ENCODE assay signal across 1 cellular context in the genomic region with DNA sequence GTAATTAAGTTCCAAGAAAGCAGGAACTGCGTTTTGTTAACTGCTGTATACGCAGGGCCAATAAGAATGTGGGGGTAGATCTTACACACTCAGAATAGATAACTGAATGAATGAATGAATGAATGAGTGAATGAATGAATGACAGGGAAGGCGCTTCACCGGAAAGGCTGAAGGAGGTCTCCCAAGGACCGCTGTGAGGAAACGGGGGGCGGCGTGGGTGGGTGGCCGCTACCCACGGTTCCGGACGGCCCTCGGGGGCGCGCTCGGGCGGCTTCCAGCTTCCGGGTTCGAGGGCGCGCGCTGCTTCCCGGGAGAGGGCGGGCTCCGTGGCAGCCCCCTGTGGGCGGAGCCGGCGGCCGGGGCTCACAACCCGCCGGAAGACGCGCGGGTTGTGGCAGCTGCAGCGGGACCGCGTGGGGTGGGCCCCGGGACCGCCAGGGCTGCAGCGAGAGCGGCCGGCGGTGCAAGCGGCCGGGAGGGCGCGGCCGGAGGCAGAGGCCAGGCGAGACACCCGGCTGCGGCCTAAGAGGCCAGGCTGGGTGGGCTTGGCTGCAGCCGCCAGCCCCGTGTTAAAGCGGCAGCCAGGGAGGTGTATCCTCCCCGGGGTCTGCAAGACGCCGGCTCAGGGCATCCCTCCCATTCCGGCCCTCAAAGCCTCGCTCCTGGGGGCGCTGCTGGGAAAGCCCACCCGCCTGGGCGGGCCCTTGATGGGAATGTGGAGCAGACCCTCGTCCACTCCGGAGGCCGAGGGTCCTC.
TF ChIP-seq lines count a peak whose summit lies in the region.

A gene (plus strand): TSS at position 367 of the 756 bp plus-strand sequence. CDS start 2,072 bp downstream, outside the sequence.

TF ChIP-seq in GM12878, 131 proteins besides CTCF, POLR2A, EP300 and RAD21 (continued from another document and continues in another):
- TF ChIP-seq, protein P1, sequence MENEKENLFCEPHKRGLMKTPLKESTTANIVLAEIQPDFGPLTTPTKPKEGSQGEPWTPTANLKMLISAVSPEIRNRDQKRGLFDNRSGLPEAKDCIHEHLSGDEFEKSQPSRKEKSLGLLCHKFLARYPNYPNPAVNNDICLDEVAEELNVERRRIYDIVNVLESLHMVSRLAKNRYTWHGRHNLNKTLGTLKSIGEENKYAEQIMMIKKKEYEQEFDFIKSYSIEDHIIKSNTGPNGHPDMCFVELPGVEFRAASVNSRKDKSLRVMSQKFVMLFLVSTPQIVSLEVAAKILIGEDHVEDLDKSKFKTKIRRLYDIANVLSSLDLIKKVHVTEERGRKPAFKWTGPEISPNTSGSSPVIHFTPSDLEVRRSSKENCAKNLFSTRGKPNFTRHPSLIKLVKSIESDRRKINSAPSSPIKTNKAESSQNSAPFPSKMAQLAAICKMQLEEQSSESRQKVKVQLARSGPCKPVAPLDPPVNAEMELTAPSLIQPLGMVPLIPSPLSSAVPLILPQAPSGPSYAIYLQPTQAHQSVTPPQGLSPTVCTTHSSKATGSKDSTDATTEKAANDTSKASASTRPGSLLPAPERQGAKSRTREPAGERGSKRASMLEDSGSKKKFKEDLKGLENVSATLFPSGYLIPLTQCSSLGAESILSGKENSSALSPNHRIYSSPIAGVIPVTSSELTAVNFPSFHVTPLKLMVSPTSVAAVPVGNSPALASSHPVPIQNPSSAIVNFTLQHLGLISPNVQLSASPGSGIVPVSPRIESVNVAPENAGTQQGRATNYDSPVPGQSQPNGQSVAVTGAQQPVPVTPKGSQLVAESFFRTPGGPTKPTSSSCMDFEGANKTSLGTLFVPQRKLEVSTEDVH (IDR thresholded peaks at IDR 0.05; ENCODE audit: low read depth, partially characterized antibody) = no peak
- TF ChIP-seq CBX5 (IDR thresholded peaks at IDR 0.05; ENCODE audit: low read depth) (0 out of 2 replicates have a peak, but pooled peaks have one; percentile 22), CBX3 (IDR thresholded peaks at IDR 0.05; ENCODE audit: borderline replicate concordance, low read depth) (no peak), DPF2 (IDR thresholded peaks at IDR 0.05) (peak; percentile 85), ZNF274 (IDR thresholded peaks at IDR 0.05; ENCODE audit: insufficient read depth, insufficient read length) (no peak), POLR2AphosphoS5 (IDR thresholded peaks at IDR 0.05; ENCODE audit: low read length) (peak; percentile 62; the same call in 1 of the 2 replicates), NR2C1 (IDR thresholded peaks at IDR 0.05) (0 out of 2 replicates have a peak, but pooled peaks have one; percentile 22), PML (IDR thresholded peaks at IDR 0.05; ENCODE audit: low read length) (0 out of 2 replicates have a peak, but pooled peaks have one; percentile 26), MYC (IDR thresholded peaks at IDR 0.05; ENCODE audit: insufficient read depth, insufficient read length, insufficient replicate concordance, low read length, severe bottlenecking) (peak; percentile 54), ZNF622 (IDR thresholded peaks at IDR 0.05) (no peak), RAD51 (IDR thresholded peaks at IDR 0.05) (no peak), WRNIP1 (IDR thresholded peaks at IDR 0.05; ENCODE audit: borderline replicate concordance, low read depth, low read length) (no peak), PAX5 (IDR thresholded peaks at IDR 0.05; ENCODE audit: borderline replicate concordance, low read depth, low read length) (0 out of 2 replicates have a peak, but pooled peaks have one; percentile 13), CBFB (IDR thresholded peaks at IDR 0.05; ENCODE audit: low read depth) (no peak), YBX1 (IDR thresholded peaks at IDR 0.05) (no peak), JUND (IDR thresholded peaks at IDR 0.05; ENCODE audit: low read depth, low read length) (no peak), EED (IDR thresholded peaks at IDR 0.05; ENCODE audit: low read depth) (no peak), TCF7 (IDR thresholded peaks at IDR 0.05; ENCODE audit: borderline replicate concordance) (no peak), GABPA (IDR thresholded peaks at IDR 0.05; ENCODE audit: low read depth) (no peak), BRCA1 (IDR thresholded peaks at IDR 0.05; ENCODE audit: low read depth, low read length) (no peak), PAX8 (IDR thresholded peaks at IDR 0.05) (no peak)
- TF ChIP-seq, protein P2, sequence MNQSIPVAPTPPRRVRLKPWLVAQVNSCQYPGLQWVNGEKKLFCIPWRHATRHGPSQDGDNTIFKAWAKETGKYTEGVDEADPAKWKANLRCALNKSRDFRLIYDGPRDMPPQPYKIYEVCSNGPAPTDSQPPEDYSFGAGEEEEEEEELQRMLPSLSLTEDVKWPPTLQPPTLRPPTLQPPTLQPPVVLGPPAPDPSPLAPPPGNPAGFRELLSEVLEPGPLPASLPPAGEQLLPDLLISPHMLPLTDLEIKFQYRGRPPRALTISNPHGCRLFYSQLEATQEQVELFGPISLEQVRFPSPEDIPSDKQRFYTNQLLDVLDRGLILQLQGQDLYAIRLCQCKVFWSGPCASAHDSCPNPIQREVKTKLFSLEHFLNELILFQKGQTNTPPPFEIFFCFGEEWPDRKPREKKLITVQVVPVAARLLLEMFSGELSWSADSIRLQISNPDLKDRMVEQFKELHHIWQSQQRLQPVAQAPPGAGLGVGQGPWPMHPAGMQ (IDR thresholded peaks at IDR 0.05; ENCODE audit: borderline replicate concordance) = no peak
- TF ChIP-seq, protein P3, sequence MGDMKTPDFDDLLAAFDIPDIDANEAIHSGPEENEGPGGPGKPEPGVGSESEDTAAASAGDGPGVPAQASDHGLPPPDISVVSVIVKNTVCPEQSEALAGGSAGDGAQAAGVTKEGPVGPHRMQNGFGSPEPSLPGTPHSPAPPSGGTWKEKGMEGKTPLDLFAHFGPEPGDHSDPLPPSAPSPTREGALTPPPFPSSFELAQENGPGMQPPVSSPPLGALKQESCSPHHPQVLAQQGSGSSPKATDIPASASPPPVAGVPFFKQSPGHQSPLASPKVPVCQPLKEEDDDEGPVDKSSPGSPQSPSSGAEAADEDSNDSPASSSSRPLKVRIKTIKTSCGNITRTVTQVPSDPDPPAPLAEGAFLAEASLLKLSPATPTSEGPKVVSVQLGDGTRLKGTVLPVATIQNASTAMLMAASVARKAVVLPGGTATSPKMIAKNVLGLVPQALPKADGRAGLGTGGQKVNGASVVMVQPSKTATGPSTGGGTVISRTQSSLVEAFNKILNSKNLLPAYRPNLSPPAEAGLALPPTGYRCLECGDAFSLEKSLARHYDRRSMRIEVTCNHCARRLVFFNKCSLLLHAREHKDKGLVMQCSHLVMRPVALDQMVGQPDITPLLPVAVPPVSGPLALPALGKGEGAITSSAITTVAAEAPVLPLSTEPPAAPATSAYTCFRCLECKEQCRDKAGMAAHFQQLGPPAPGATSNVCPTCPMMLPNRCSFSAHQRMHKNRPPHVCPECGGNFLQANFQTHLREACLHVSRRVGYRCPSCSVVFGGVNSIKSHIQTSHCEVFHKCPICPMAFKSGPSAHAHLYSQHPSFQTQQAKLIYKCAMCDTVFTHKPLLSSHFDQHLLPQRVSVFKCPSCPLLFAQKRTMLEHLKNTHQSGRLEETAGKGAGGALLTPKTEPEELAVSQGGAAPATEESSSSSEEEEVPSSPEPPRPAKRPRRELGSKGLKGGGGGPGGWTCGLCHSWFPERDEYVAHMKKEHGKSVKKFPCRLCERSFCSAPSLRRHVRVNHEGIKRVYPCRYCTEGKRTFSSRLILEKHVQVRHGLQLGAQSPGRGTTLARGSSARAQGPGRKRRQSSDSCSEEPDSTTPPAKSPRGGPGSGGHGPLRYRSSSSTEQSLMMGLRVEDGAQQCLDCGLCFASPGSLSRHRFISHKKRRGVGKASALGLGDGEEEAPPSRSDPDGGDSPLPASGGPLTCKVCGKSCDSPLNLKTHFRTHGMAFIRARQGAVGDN (IDR thresholded peaks at IDR 0.05) = peak; percentile 87
- TF ChIP-seq, protein P4, sequence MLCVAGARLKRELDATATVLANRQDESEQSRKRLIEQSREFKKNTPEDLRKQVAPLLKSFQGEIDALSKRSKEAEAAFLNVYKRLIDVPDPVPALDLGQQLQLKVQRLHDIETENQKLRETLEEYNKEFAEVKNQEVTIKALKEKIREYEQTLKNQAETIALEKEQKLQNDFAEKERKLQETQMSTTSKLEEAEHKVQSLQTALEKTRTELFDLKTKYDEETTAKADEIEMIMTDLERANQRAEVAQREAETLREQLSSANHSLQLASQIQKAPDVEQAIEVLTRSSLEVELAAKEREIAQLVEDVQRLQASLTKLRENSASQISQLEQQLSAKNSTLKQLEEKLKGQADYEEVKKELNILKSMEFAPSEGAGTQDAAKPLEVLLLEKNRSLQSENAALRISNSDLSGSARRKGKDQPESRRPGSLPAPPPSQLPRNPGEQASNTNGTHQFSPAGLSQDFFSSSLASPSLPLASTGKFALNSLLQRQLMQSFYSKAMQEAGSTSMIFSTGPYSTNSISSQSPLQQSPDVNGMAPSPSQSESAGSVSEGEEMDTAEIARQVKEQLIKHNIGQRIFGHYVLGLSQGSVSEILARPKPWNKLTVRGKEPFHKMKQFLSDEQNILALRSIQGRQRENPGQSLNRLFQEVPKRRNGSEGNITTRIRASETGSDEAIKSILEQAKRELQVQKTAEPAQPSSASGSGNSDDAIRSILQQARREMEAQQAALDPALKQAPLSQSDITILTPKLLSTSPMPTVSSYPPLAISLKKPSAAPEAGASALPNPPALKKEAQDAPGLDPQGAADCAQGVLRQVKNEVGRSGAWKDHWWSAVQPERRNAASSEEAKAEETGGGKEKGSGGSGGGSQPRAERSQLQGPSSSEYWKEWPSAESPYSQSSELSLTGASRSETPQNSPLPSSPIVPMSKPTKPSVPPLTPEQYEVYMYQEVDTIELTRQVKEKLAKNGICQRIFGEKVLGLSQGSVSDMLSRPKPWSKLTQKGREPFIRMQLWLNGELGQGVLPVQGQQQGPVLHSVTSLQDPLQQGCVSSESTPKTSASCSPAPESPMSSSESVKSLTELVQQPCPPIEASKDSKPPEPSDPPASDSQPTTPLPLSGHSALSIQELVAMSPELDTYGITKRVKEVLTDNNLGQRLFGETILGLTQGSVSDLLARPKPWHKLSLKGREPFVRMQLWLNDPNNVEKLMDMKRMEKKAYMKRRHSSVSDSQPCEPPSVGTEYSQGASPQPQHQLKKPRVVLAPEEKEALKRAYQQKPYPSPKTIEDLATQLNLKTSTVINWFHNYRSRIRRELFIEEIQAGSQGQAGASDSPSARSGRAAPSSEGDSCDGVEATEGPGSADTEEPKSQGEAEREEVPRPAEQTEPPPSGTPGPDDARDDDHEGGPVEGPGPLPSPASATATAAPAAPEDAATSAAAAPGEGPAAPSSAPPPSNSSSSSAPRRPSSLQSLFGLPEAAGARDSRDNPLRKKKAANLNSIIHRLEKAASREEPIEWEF (IDR thresholded peaks at IDR 0.05; ENCODE audit: insufficient replicate concordance, low read depth, low read length) = no peak
- TF ChIP-seq, protein P5, sequence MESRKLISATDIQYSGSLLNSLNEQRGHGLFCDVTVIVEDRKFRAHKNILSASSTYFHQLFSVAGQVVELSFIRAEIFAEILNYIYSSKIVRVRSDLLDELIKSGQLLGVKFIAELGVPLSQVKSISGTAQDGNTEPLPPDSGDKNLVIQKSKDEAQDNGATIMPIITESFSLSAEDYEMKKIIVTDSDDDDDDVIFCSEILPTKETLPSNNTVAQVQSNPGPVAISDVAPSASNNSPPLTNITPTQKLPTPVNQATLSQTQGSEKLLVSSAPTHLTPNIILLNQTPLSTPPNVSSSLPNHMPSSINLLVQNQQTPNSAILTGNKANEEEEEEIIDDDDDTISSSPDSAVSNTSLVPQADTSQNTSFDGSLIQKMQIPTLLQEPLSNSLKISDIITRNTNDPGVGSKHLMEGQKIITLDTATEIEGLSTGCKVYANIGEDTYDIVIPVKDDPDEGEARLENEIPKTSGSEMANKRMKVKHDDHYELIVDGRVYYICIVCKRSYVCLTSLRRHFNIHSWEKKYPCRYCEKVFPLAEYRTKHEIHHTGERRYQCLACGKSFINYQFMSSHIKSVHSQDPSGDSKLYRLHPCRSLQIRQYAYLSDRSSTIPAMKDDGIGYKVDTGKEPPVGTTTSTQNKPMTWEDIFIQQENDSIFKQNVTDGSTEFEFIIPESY (IDR thresholded peaks at IDR 0.05) = no peak
- TF ChIP-seq, protein P6, sequence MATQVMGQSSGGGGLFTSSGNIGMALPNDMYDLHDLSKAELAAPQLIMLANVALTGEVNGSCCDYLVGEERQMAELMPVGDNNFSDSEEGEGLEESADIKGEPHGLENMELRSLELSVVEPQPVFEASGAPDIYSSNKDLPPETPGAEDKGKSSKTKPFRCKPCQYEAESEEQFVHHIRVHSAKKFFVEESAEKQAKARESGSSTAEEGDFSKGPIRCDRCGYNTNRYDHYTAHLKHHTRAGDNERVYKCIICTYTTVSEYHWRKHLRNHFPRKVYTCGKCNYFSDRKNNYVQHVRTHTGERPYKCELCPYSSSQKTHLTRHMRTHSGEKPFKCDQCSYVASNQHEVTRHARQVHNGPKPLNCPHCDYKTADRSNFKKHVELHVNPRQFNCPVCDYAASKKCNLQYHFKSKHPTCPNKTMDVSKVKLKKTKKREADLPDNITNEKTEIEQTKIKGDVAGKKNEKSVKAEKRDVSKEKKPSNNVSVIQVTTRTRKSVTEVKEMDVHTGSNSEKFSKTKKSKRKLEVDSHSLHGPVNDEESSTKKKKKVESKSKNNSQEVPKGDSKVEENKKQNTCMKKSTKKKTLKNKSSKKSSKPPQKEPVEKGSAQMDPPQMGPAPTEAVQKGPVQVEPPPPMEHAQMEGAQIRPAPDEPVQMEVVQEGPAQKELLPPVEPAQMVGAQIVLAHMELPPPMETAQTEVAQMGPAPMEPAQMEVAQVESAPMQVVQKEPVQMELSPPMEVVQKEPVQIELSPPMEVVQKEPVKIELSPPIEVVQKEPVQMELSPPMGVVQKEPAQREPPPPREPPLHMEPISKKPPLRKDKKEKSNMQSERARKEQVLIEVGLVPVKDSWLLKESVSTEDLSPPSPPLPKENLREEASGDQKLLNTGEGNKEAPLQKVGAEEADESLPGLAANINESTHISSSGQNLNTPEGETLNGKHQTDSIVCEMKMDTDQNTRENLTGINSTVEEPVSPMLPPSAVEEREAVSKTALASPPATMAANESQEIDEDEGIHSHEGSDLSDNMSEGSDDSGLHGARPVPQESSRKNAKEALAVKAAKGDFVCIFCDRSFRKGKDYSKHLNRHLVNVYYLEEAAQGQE (IDR thresholded peaks at IDR 0.05; ENCODE audit: low read depth, low read length) = no peak
- TF ChIP-seq, protein P7, sequence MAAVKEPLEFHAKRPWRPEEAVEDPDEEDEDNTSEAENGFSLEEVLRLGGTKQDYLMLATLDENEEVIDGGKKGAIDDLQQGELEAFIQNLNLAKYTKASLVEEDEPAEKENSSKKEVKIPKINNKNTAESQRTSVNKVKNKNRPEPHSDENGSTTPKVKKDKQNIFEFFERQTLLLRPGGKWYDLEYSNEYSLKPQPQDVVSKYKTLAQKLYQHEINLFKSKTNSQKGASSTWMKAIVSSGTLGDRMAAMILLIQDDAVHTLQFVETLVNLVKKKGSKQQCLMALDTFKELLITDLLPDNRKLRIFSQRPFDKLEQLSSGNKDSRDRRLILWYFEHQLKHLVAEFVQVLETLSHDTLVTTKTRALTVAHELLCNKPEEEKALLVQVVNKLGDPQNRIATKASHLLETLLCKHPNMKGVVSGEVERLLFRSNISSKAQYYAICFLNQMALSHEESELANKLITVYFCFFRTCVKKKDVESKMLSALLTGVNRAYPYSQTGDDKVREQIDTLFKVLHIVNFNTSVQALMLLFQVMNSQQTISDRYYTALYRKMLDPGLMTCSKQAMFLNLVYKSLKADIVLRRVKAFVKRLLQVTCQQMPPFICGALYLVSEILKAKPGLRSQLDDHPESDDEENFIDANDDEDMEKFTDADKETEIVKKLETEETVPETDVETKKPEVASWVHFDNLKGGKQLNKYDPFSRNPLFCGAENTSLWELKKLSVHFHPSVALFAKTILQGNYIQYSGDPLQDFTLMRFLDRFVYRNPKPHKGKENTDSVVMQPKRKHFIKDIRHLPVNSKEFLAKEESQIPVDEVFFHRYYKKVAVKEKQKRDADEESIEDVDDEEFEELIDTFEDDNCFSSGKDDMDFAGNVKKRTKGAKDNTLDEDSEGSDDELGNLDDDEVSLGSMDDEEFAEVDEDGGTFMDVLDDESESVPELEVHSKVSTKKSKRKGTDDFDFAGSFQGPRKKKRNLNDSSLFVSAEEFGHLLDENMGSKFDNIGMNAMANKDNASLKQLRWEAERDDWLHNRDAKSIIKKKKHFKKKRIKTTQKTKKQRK (IDR thresholded peaks at IDR 0.05; ENCODE audit: low read depth, low read length) = no peak
